Comparison of ENCODE assay signal across 27 cellular contexts in genomic region chr3:170977911-170978310, GRCh38. TPM values are rescaled to one million over a fixed set of nuclear protein-coding genes. Genes with fewer than 3 reads are reported as not detected.
DNase-seq lines count a peak whose midpoint lies in the region; ATAC-seq, FAIRE-seq and TF ChIP-seq lines count a peak whose summit lies in the region.
"Had no signal": no experiment of that assay in that cellular context is flagged by ENCODE, and none has a peak within 500 bp of the region (broad histone marks: within the 10 kb centered on the region; RNA-seq: fewer than 3 reads in every experiment).

No MANE protein-coding gene starts in this region.

- H3K9me3 ChIP-seq in A673 (ENCODE audit: low read depth, low read length, poor library complexity, severe bottlenecking) = no peaks in the 10 kb centered on the region
- H3K9me3 ChIP-seq in SK-N-MC (ENCODE audit: low read depth, low read length) = no peaks in the 10 kb centered on the region
- no peaks in the 10 kb centered on the region for H3K9me3 ChIP-seq in small intestine (ENCODE audit: control insufficient read depth, low read depth)
- H3K9me3 ChIP-seq: esophagus muscularis mucosa had no signal

- H3K4me1 ChIP-seq in A673 (ENCODE audit: insufficient read depth, low read length, poor library complexity, severe bottlenecking) (no peaks in the 10 kb centered on the region), small intestine (ENCODE audit: control insufficient read depth in 2 of 2, insufficient read depth in 1 of 2, low read depth in 1 of 2, low read length in 1 of 2) (no peaks in the 10 kb centered on the region)
- H3K4me1 ChIP-seq: esophagus muscularis mucosa had no signal

- H3K27me3 ChIP-seq in A673 (replicated peaks; ENCODE audit: insufficient read depth, low read depth, low read length, poor library complexity) (no peaks in the 10 kb centered on the region), small intestine (ENCODE audit: control insufficient read depth in 2 of 2, insufficient read depth in 2 of 2, low read length in 2 of 2) (no peaks in the 10 kb centered on the region)
- H3K27me3 ChIP-seq: cardiac muscle cell, hepatocyte had no signal

- peak; percentile 57 for DNase-seq in A673 (ENCODE audit: low spot score)
- DNase-seq in GM03348 (ENCODE audit: low spot score) = peak; percentile 24
- DNase-seq in SK-N-MC (ENCODE audit: low read depth, low spot score) = peak; percentile 16
- DNase-seq in fibroblast of the conjunctiva (ENCODE audit: low read depth) = peak; percentile 34
- no peak for DNase-seq in 8988T
- DNase-seq in small intestine = no peak
- DNase-seq in HuH-7 (ENCODE audit: low spot score) = no peak
- DNase-seq: activated naive CD8-positive, alpha-beta T cell treated with anti-CD3 and anti-CD28 coated beads, Interleukin-2, amount 10 ng/mL, durations not matched to agents 7 days and 5 days; mesendoderm; naive thymus-derived CD8-positive, alpha-beta T cell; NCI-H187; NCI-H82; PC-3; stimulated activated CD4-positive, alpha-beta T cell treated with anti-CD3 and anti-CD28 coated beads, Interleukin-4, amount 100 ng/mL, for 4 hours; T1000 had no signal

- no peak for TF ChIP-seq CTCF in A673 (conservative IDR thresholded peaks at IDR 0.05; ENCODE audit: low read depth, low read length)

- BruUV-seq in A673 (replicated peaks; lab: Mats Ljungman, UMichigan) = no TSS peak

- no peaks in the 10 kb centered on the region for H3K36me3 ChIP-seq in A673 (ENCODE audit: insufficient read depth, low read length, poor library complexity, severe bottlenecking)
- no peaks in the 10 kb centered on the region for H3K36me3 ChIP-seq in SK-N-MC (ENCODE audit: insufficient read depth, low read length)
- H3K36me3 ChIP-seq in small intestine (ENCODE audit: control insufficient read depth in 2 of 2, insufficient read depth in 2 of 2, low read length in 2 of 2) = no peaks in the 10 kb centered on the region
- H3K36me3 ChIP-seq: cardiac muscle cell, esophagus muscularis mucosa had no signal

- H3K4me3 ChIP-seq in A673 (ENCODE audit: low read depth, low read length, poor library complexity, severe bottlenecking) = no peak overlapping the region
- H3K4me3 ChIP-seq in SK-N-MC = no peak overlapping the region
- no peak overlapping the region for H3K4me3 ChIP-seq in small intestine (ENCODE audit: low read depth in 1 of 2, low read length in 2 of 2)
- H3K4me3 ChIP-seq: cardiac muscle cell, esophagus muscularis mucosa, hepatocyte, skin epidermis had no signal

- no peak for FAIRE-seq in small intestine (lab: Jason Lieb, UNC)
- FAIRE-seq: HTR-8/SVneo, keratinocyte, urothelium cell line had no signal

- no peak overlapping the region for H3K9ac ChIP-seq in SK-N-MC (ENCODE audit: insufficient read length)

- 21 to 65% (median 29%) methylated on average over 1 of the region's 1 CpG for whole genome bisulfite sequencing in small intestine, 3 donors

- no peak for ATAC-seq in HG02938 (IDR thresholded peaks at IDR 0.05; ENCODE audit: unreplicated experiment)
- ATAC-seq: activated T-helper 17 cell treated with anti-CD3 and anti-CD28 coated beads, Interleukin-2, amount 50 U/mL, for 72 hours; HCT116; naive thymus-derived CD8-positive, alpha-beta T cell; PC-3 had no signal

- POLR2A ChIA-PET in A673 (lab: Charles Lee; ENCODE audit: low non-redundant PET) = no interaction called here

- intact Hi-C loops in A673 (cut with micrococcal nuclease; ENCODE audit: unreplicated experiment) = no loop called here

- no peak overlapping the region for H3K27ac ChIP-seq in A673 (ENCODE audit: low read depth, low read length, poor library complexity, severe bottlenecking)
- no peak overlapping the region for H3K27ac ChIP-seq in SK-N-MC
- H3K27ac ChIP-seq in small intestine (ENCODE audit: low read depth in 1 of 2, low read length in 1 of 2) = no peak overlapping the region
- H3K27ac ChIP-seq: cardiac muscle cell, esophagus muscularis mucosa, skin epidermis had no signal

- CTCF ChIA-PET in A673 (lab: Charles Lee) = no interaction called here

RNA-seq across cellular contexts. Expression of gene SLC2A2, which starts 48.6 kb away (rescaled TPM):
- total RNA-seq in A673 (2021) = not detected in 2 replicates
- 10 to 100 TPM; 24.6 to 74.9 (median 58.9) TPM for polyA plus RNA-seq in small intestine
- total RNA-seq: activated naive CD8-positive, alpha-beta T cell treated with anti-CD3 and anti-CD28 coated beads, Interleukin-2, amount 10 ng/mL, durations not matched to agents 7 days and 5 days; activated T-helper 17 cell treated with anti-CD3 and anti-CD28 coated beads, Interleukin-2, amount 50 U/mL, for 72 hours; cardiac muscle cell; esophagus muscularis mucosa; G401; naive thymus-derived CD8-positive, alpha-beta T cell; PC-3; subcutaneous adipose tissue had no signal
- polyA plus RNA-seq: cardiac muscle cell; keratinocyte; naive thymus-derived CD8-positive, alpha-beta T cell had no signal

Comparison
In these comparisons a context has a peak if more than half of its experiments do, and no peak if none do; other contexts are left out.
1. DNase-seq: peak in A673 (single experiment), GM03348 (single experiment), SK-N-MC (single experiment) and fibroblast of the conjunctiva (single experiment); none in 8988T (single experiment), small intestine (single experiment) and HuH-7 (single experiment).